Comparison of ENCODE assay signal across 1 cellular context in the genomic region with DNA sequence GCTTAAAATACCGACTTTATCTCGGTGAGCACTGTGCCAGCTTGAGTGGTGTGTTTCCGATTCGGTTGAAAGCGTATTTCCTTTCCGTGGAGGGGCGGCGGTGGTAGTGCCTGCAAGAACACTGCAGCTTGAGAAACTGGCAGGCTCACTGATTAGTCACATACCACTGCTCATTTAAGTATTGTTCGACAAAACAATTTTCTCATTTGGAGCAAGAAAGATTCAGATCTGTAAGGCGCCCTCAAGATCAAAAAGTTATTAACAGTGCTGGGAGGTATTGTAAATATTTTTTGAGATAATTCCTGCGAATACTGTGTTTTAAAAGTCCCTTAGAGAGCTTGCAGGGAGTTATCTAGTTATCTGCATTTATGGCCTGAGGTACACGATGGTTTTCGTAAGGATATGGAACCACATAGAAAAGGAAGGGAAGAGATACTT.
TF ChIP-seq lines count a peak whose summit lies in the region.

No MANE protein-coding gene starts in this region.

TF ChIP-seq in GM12878, 131 proteins besides CTCF, POLR2A, EP300 and RAD21 (continued from another document):
- 0 out of 2 replicates have a peak, but pooled peaks have one; percentile 3 for TF ChIP-seq RUNX3 (IDR thresholded peaks at IDR 0.05; ENCODE audit: low read length)
TF ChIP-seq in GM12878: peak in this region for 3.
